ENCODE assay signal across 9 cellular contexts in genomic region chr2:19362652-19363473, GRCh38. TPM values are rescaled to one million over a fixed set of nuclear protein-coding genes. Genes with fewer than 3 reads are reported as not detected.
DNase-seq lines count a peak whose midpoint lies in the region; ATAC-seq and TF ChIP-seq lines count a peak whose summit lies in the region.
"Had no signal": no experiment of that assay in that cellular context is flagged by ENCODE, and none has a peak within 500 bp of the region (broad histone marks: within the 10 kb centered on the region; RNA-seq: fewer than 3 reads in every experiment).

No MANE protein-coding gene starts in this region.

- H3K9me1 ChIP-seq in IMR-90 (ENCODE audit: insufficient read depth, low read length): no peaks in the 10 kb centered on the region

- H3K4me3 Mint-ChIP-seq in CD4-positive, alpha-beta T cell: peak overlapping the region; percentile 91
- peak overlapping the region; percentile 68 for H3K4me3 Mint-ChIP-seq in progenitor cell of endocrine pancreas (ENCODE audit: low read depth)

- POLR2A ChIA-PET in CD4-positive, alpha-beta T cell (lab: Charles Lee): interaction anchor here (1.2 kb wide), 1 partner anchor 15 kb away, joined by 4 read pairs; no protein-coding TSS in a partner anchor
- POLR2A ChIA-PET in IMR-90 (lab: Charles Lee; ENCODE audit: unreplicated experiment): no interaction called here

- peak overlapping the region; percentile 72; the same call in 1 of the 2 replicates for H3K56ac ChIP-seq in IMR-90 (ENCODE audit: extremely low read depth, insufficient read depth, low read length)

- peak overlapping the region; percentile 84 for H2AFZ ChIP-seq in IMR-90 (replicated peaks; ENCODE audit: low read length, poor library complexity)

- TF ChIP-seq POLR2A in IMR-90 (IDR thresholded peaks at IDR 0.05; ENCODE audit: low read depth, low read length): no peak

- H3K36me3 Mint-ChIP-seq in CD4-positive, alpha-beta T cell (ENCODE audit: low read depth): peaks cover 10% of the 10 kb centered on the region
- no peaks in the 10 kb centered on the region for H3K36me3 Mint-ChIP-seq in progenitor cell of endocrine pancreas (ENCODE audit: insufficient read depth)

- H3K9me3 Mint-ChIP-seq in CD4-positive, alpha-beta T cell: no peaks in the 10 kb centered on the region
- H3K9me3 Mint-ChIP-seq in progenitor cell of endocrine pancreas (ENCODE audit: low read depth): no peaks in the 10 kb centered on the region

- peak overlapping the region; percentile 100 for H3K4me2 ChIP-seq in IMR-90 (ENCODE audit: low read depth, low read length)

- H4K5ac ChIP-seq in IMR-90 (ENCODE audit: low read depth, low read length): peak overlapping the region; percentile 99

- no peak overlapping the region for H2AK5ac ChIP-seq in IMR-90 (ENCODE audit: low read depth, low read length)

- ATAC-seq in CD4-positive, alpha-beta T cell (ENCODE audit: poor library complexity): peak; percentile 47
- peak; percentile 24 for ATAC-seq in GM19372 (IDR thresholded peaks at IDR 0.05; ENCODE audit: low read depth, unreplicated experiment)
- peak; percentile 57 for ATAC-seq in IMR-90 (ENCODE audit: low read depth)
- ATAC-seq in right cardiac atrium: peak; percentile 58 to 61
- no peak for ATAC-seq in HG03469 (IDR thresholded peaks at IDR 0.05; ENCODE audit: unreplicated experiment)

- no TSS peak for BruUV-seq in IMR-90 (replicated peaks; lab: Mats Ljungman, UMichigan)

- H3K27ac ChIP-seq in CD4-positive, alpha-beta T cell (ENCODE audit: low read depth, low read length): no peak overlapping the region
- H3K27ac ChIP-seq in IMR-90 (ENCODE audit: insufficient read depth, low read length): peak overlapping the region; percentile 43; the same call in 1 of the 2 replicates
- H3K27ac ChIP-seq in right cardiac atrium (ENCODE audit: low read length): peak overlapping the region; percentile 43

- H3K79me1 ChIP-seq in IMR-90 (ENCODE audit: low read depth in 1 of 2, low read length in 2 of 2): peaks cover 0 to 3% of the 10 kb centered on the region in 2 experiments; a peak in 1 of 4 replicates

- H2AK9ac ChIP-seq in IMR-90 (replicated peaks; ENCODE audit: low read depth, low read length, poor library complexity): no peak overlapping the region

- peak overlapping the region; percentile 71 for H2BK5ac ChIP-seq in IMR-90 (ENCODE audit: low read depth, low read length, poor library complexity, severe bottlenecking)

- peak overlapping the region; percentile 91 for H3K9ac ChIP-seq in IMR-90 (ENCODE audit: low read depth, low read length)

- H3K36me3 ChIP-seq in IMR-90 (ENCODE audit: control insufficient read depth, insufficient read depth, low read length): no peaks in the 10 kb centered on the region

- no peak overlapping the region for H4K91ac ChIP-seq in IMR-90 (ENCODE audit: insufficient read depth, low read depth, low read length)

- no peaks in the 10 kb centered on the region for H3K9me3 ChIP-seq in CD4-positive, alpha-beta T cell (ENCODE audit: control insufficient read depth, low read length)
- H3K9me3 ChIP-seq in IMR-90 (ENCODE audit: control insufficient read depth, insufficient read depth, low read length) (no peaks in the 10 kb centered on the region), right cardiac atrium (ENCODE audit: control insufficient read depth, low read length) (no peaks in the 10 kb centered on the region)

- peaks cover 46% of the 10 kb centered on the region for H3K4me1 Mint-ChIP-seq in CD4-positive, alpha-beta T cell (ENCODE audit: low read depth)
- peaks cover 22% of the 10 kb centered on the region for H3K4me1 Mint-ChIP-seq in progenitor cell of endocrine pancreas (ENCODE audit: low read depth)

- peak; percentile 92 for TF ChIP-seq RAD21 in IMR-90 (IDR thresholded peaks at IDR 0.05; ENCODE audit: low read length)

- H3K27ac Mint-ChIP-seq in CD4-positive, alpha-beta T cell: peak overlapping the region; percentile 63
- H3K27ac Mint-ChIP-seq in progenitor cell of endocrine pancreas: no peak overlapping the region

- H3K27me3 ChIP-seq in CD4-positive, alpha-beta T cell (ENCODE audit: control insufficient read depth, insufficient read depth, low read length): peaks cover 36% of the 10 kb centered on the region
- H3K27me3 ChIP-seq in IMR-90 (ENCODE audit: control insufficient read depth, insufficient read depth, low read length): peaks cover 10% of the 10 kb centered on the region
- H3K27me3 ChIP-seq in right cardiac atrium (ENCODE audit: control insufficient read depth, insufficient read depth): no peaks in the 10 kb centered on the region

- peak overlapping the region; percentile 95 for H3K23ac ChIP-seq in IMR-90 (ENCODE audit: low read depth, low read length)

- peak overlapping the region; percentile 99 for H3K18ac ChIP-seq in IMR-90 (ENCODE audit: low read depth, low read length)

- H3K4me1 ChIP-seq in IMR-90 (ENCODE audit: control insufficient read depth, insufficient read depth, low read length) (peaks cover 5% of the 10 kb centered on the region; the same call in 1 of the 2 replicates), right cardiac atrium (ENCODE audit: control insufficient read depth, insufficient read depth, low read length) (no peaks in the 10 kb centered on the region)

- intact Hi-C loops in CD4-positive, alpha-beta T cell (cut with DNase I, micrococcal nuclease): loop anchor here (1.0 to 10.0 kb wide), 5 partner anchors 15 to 841 kb away; no protein-coding TSS in a partner anchor
- intact Hi-C loops in IMR-90 (cut with micrococcal nuclease): loop anchor here (1.0 to 5.0 kb wide), 8 partner anchors 438 to 976 kb away; no protein-coding TSS in a partner anchor
- intact Hi-C loops in right cardiac atrium (cut with DNase I): loop anchor here (2.0 to 10.0 kb wide), 9 partner anchors 292 to 848 kb away; no protein-coding TSS in a partner anchor

- in situ Hi-C loops in IMR-90 (cut with MboI; ENCODE audit: low sequenced_read_pairs): loop anchor here (5.0 to 10.0 kb wide), 3 partner anchors 616 to 928 kb away; no protein-coding TSS in a partner anchor

- peak overlapping the region; percentile 85; the same call in 1 of the 2 replicates for H3K4ac ChIP-seq in IMR-90 (ENCODE audit: low read depth, low read length)

- 1% methylated on average over 11 of the region's 35 CpGs; no CpG with 5 or more reads in 1 of the 2 experiments for WGBS in IMR-90 (ENCODE audit: extremely low coverage in 2 of 2, insufficient read length in 1 of 2), 2 experiments
- under 1% methylated on average over 35 of the region's 35 CpGs for WGBS in right cardiac atrium

- peak overlapping the region; percentile 88 for H2BK20ac ChIP-seq in IMR-90 (ENCODE audit: low read depth, low read length)

- no peaks in the 10 kb centered on the region for H4K20me1 ChIP-seq in IMR-90 (ENCODE audit: insufficient read depth, low read length)

- H3K27me3 Mint-ChIP-seq in CD4-positive, alpha-beta T cell: peaks cover 65% of the 10 kb centered on the region
- H3K27me3 Mint-ChIP-seq in progenitor cell of endocrine pancreas: peaks cover 66% of the 10 kb centered on the region

- peak; percentile 46 for TF ChIP-seq CTCF in CD4-positive, alpha-beta T cell (IDR thresholded peaks at IDR 0.05)
- peak; percentile 90 for TF ChIP-seq CTCF in IMR-90 (conservative IDR thresholded peaks at IDR 0.05; ENCODE audit: low read depth, low read length)
- peak; percentile 90 for TF ChIP-seq CTCF in progenitor cell of endocrine pancreas (IDR thresholded peaks at IDR 0.05; ENCODE audit: unreplicated experiment)

- H3K4me3 ChIP-seq in IMR-90 (ENCODE audit: insufficient read depth, low read depth, low read length): peak overlapping the region; percentile 96
- peak overlapping the region; percentile 93 for H3K4me3 ChIP-seq in right cardiac atrium (ENCODE audit: low read length)

- DNase-seq in CD4-positive, alpha-beta T cell: peak in 4 of 10 experiments; percentile 25 to 51 (median 35)
- DNase-seq in IMR-90: peak; percentile 86
- DNase-seq in OCI-M1 (lab: John Stamatoyannopoulos, UW): peak; percentile 91
- peak in 31 of 56 donors; percentile 6 to 65 (median 39) for DNase-seq in amygdala (lab: John Stamatoyannopoulos, UW)
- peak; percentile 82 to 90 (median 89) for DNase-seq in right cardiac atrium
- peak; percentile 62 for DNase-seq in progenitor cell of endocrine pancreas (ENCODE audit: low spot score, unreplicated experiment)

- peak overlapping the region; percentile 48; the same call in 1 of the 3 replicates for H2BK15ac ChIP-seq in IMR-90 (ENCODE audit: low read depth, low read length)

- peak overlapping the region; percentile 41 to 85; a peak in 3 of 4 replicates for H4K8ac ChIP-seq in IMR-90 (ENCODE audit: low read depth in 2 of 2, low read length in 2 of 2)

- CTCF ChIA-PET in CD4-positive, alpha-beta T cell (lab: Charles Lee): interaction anchor here (0.7 kb wide), 1 partner anchor 537 kb away, joined by 3 read pairs; no protein-coding TSS in a partner anchor
- CTCF ChIA-PET in IMR-90 (lab: Yijun Ruan, JAX): interaction anchor here (1.6 kb wide), 1 partner anchor 842 kb away, joined by 4 read pairs; no protein-coding TSS in a partner anchor

- dilution Hi-C loops in IMR-90 (cut with HindIII; ENCODE audit: low sequenced_read_pairs, unreplicated experiment): no loop called here

- H3K14ac ChIP-seq in IMR-90 (replicated peaks; ENCODE audit: low read depth, low read length): peak overlapping the region; percentile 88

- peak overlapping the region; percentile 95 for H2BK120ac ChIP-seq in IMR-90 (ENCODE audit: low read depth, low read length)

TF ChIP-seq in IMR-90, 13 proteins besides CTCF, POLR2A, EP300 and RAD21 (continues in another document):
- TF ChIP-seq MAFK (IDR thresholded peaks at IDR 0.05; ENCODE audit: low read depth, low read length): no peak
- no peak; the same call in 1 of the 2 replicates for TF ChIP-seq BHLHE40 (IDR thresholded peaks at IDR 0.05; ENCODE audit: low read depth, low read length)
- peak; percentile 97 for TF ChIP-seq SMC3 (IDR thresholded peaks at IDR 0.05; ENCODE audit: low read depth, low read length)
- TF ChIP-seq MXI1 (IDR thresholded peaks at IDR 0.05; ENCODE audit: borderline replicate concordance, low read depth, low read length): no peak
- TF ChIP-seq ELK1 (IDR thresholded peaks at IDR 0.05; ENCODE audit: borderline replicate concordance, low read depth, low read length): no peak

RNA-seq across cellular contexts. Expression of gene OSR1, which starts 4.4 kb away (rescaled TPM):
- not detected for total RNA-seq in CD4-positive, alpha-beta T cell
- total RNA-seq in IMR-90 (2012; rRNA removed) (12.4 and 14.7 TPM in 2 replicates), right cardiac atrium (10 to 100 TPM in 1 of 4 donors, 1 to 10 TPM in 3; 5.7 to 26.5 (median 8.7) TPM), progenitor cell of endocrine pancreas (10.3 and 10.7 TPM in 2 replicates)
- polyA plus RNA-seq in IMR-90 (2012; rRNA removed) (48.0 and 51.9 TPM in 2 replicates), right cardiac atrium (9.6 TPM)
- polyA plus RNA-seq in IMR-90 (2012; cell fraction: cytosol; rRNA removed): 31.5 and 51.7 TPM in 2 replicates
- polyA plus RNA-seq in IMR-90 (2012; cell fraction: nucleus; rRNA removed; ENCODE audit: low replicate concordance): 67.0 and 99.5 TPM in 2 replicates
- total RNA-seq: activated CD8-positive, alpha-beta memory T cell treated with anti-CD3 and anti-CD28 coated beads for 36 hours had no signal

Comparison
In these comparisons a context has a peak if more than half of its experiments do, and no peak if none do; other contexts are left out.
1. RNA of gene OSR1, which starts 4.4 kb away (total RNA-seq): 12.4 to 14.7 TPM in IMR-90, 10.3 to 10.7 TPM in progenitor cell of endocrine pancreas and 5.7 to 26.5 TPM in right cardiac atrium; not detected in CD4-positive, alpha-beta T cell; every median in the first group is over 4 times any median in the second.
2. Peak in every context shown above with its lines, with median percentiles within 50 percentile points of each other: CTCF ChIP-seq.